In the genomic region with DNA sequence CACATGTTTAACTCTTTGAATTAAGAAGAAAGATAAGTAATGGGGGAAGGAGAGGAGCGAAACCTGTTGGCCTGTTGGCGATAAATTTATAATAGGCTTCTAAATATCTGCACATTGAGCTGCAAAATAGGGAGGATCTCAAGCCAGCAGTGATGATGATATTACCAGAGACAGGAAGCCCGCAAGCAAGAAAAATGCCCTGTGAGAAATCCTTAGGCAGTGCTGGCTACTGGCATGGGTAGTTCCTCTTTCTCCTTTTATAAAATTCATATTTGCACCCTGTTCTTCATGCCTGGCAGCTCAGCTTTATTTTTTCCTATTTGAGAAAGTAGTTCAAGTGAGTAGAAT, we compare ENCODE assay signal across 8 cellular contexts. TPM values are rescaled to one million over a fixed set of nuclear protein-coding genes. Genes with fewer than 3 reads are reported as not detected.
DNase-seq lines count a peak whose midpoint lies in the region; ATAC-seq, FAIRE-seq and TF ChIP-seq lines count a peak whose summit lies in the region.

No MANE protein-coding gene starts in this region.

- peak overlapping the region; percentile 87 for H3K9ac ChIP-seq in endothelial cell of umbilical vein (replicated peaks; ENCODE audit: extremely low read depth, insufficient read depth, low read length)
- H3K9ac ChIP-seq in neuronal stem cell (ENCODE audit: low read depth, low read length, poor library complexity): no peak overlapping the region

- no peak overlapping the region for H3K18ac ChIP-seq in neuronal stem cell (ENCODE audit: low read length)

- no peak overlapping the region for H2BK15ac ChIP-seq in neuronal stem cell (ENCODE audit: low read length)

- H2BK120ac ChIP-seq in neuronal stem cell (ENCODE audit: low read depth, low read length): no peak overlapping the region

- H3K4me1 ChIP-seq in A549 (peaks cover 32% of the 10 kb centered on the region), endothelial cell of umbilical vein (ENCODE audit: control insufficient read depth, extremely low read depth, insufficient read depth, low read length) (peaks cover 38% of the 10 kb centered on the region), neuronal stem cell (ENCODE audit: control insufficient read depth in 2 of 2, insufficient read depth in 1 of 2, low read depth in 1 of 2, low read length in 2 of 2) (peaks cover 4 to 14% of the 10 kb centered on the region in 2 donors)

- no peak overlapping the region for H4K8ac ChIP-seq in neuronal stem cell (ENCODE audit: low read depth, low read length)

- no peak overlapping the region for H2BK12ac ChIP-seq in neuronal stem cell (ENCODE audit: low read length)

- H3K4me2 ChIP-seq in A549 (peak overlapping the region; percentile 82), endothelial cell of umbilical vein (ENCODE audit: insufficient read depth, low read length) (peak overlapping the region; percentile 90), neuronal stem cell (ENCODE audit: insufficient read depth, low read length, poor library complexity, severe bottlenecking) (peak overlapping the region; percentile 44)

- H4K91ac ChIP-seq in neuronal stem cell (ENCODE audit: low read depth, low read length, poor library complexity): no peak overlapping the region

- H3K27ac ChIP-seq in A549 (peak overlapping the region; percentile 89 to 100), endothelial cell of umbilical vein (ENCODE audit: insufficient read depth, low read depth, low read length) (peak overlapping the region; percentile 88), neuronal stem cell (replicated peaks; ENCODE audit: low read length) (no peak overlapping the region)

- peaks cover 23% of the 10 kb centered on the region for H4K20me1 ChIP-seq in endothelial cell of umbilical vein (replicated peaks; ENCODE audit: control insufficient read depth, extremely low read depth, insufficient read depth, low read length)

- H3K36me3 ChIP-seq in endothelial cell of umbilical vein (ENCODE audit: control insufficient read depth in 2 of 2, extremely low read depth in 1 of 2, insufficient read depth in 2 of 2, low read length in 2 of 2) (no peaks in the 10 kb centered on the region), neuronal stem cell (replicated peaks in 1 of 2; ENCODE audit: control insufficient read depth in 2 of 2, insufficient read depth in 2 of 2, low read length in 2 of 2) (no peaks in the 10 kb centered on the region)

- H2BK5ac ChIP-seq in neuronal stem cell (ENCODE audit: low read length): no peak overlapping the region

- dilution Hi-C loops in endothelial cell of umbilical vein (cut with MboI; ENCODE audit: extremely low pct_ligation_motif_present, low sequenced_read_pairs): no loop called here

- H3K9me1 ChIP-seq in endothelial cell of umbilical vein (replicated peaks; ENCODE audit: control insufficient read depth, extremely low read depth, insufficient read depth, low read length): no peaks in the 10 kb centered on the region

- no peak for TF ChIP-seq CTCF in A549 (IDR thresholded peaks at IDR 0.05)
- TF ChIP-seq CTCF in GM20000 (IDR thresholded peaks at IDR 0.05; ENCODE audit: extremely low read depth, missing control alignments): no peak
- TF ChIP-seq CTCF in endothelial cell of umbilical vein (IDR thresholded peaks at IDR 0.05; ENCODE audit: extremely low read depth in 1 of 2, insufficient read depth in 1 of 2, low read depth in 1 of 2, low read length in 2 of 2): no peak

- BruUV-seq in endothelial cell of umbilical vein (replicated peaks; lab: Mats Ljungman, UMichigan): no TSS peak

- H3K79me1 ChIP-seq in neuronal stem cell (ENCODE audit: low read depth, low read length): no peaks in the 10 kb centered on the region

- no peak for TF ChIP-seq EP300 in A549 (IDR thresholded peaks at IDR 0.05)

- peak overlapping the region; percentile 73 for H2AFZ ChIP-seq in endothelial cell of umbilical vein (ENCODE audit: low read depth, low read length)
- H2AFZ ChIP-seq in neuronal stem cell (ENCODE audit: low read length): peak overlapping the region; percentile 98

- POLR2A ChIA-PET in A549 (lab: Yijun Ruan, JAX): no interaction called here
- POLR2A ChIA-PET in endothelial cell of umbilical vein (lab: Charles Lee): interaction anchor here (0.6 to 1.4 kb wide), 2 partner anchors 23 to 81 kb away, joined by 3 to 6 read pairs; no protein-coding TSS in a partner anchor

- no peak overlapping the region for H3K4ac ChIP-seq in neuronal stem cell (ENCODE audit: low read length)

- no peaks in the 10 kb centered on the region for H3K9me3 ChIP-seq in A549
- H3K9me3 ChIP-seq in endothelial cell of umbilical vein (replicated peaks; ENCODE audit: control insufficient read depth, insufficient read depth, low read length): no peaks in the 10 kb centered on the region
- H3K9me3 ChIP-seq in neuronal stem cell (replicated peaks in 1 of 2; ENCODE audit: control insufficient read depth in 2 of 2, insufficient read depth in 1 of 2, low read depth in 1 of 2, low read length in 2 of 2): no peaks in the 10 kb centered on the region

- 0 out of 6 replicates have a peak, but pooled peaks of 1 of the 2 experiments have one; percentile 6 for ATAC-seq in A549
- peak; percentile 34 for ATAC-seq in SK-N-SH treated with all-trans-retinoic acid at 6 μM for 48 hours
- ATAC-seq in GM18868 (IDR thresholded peaks at IDR 0.05; ENCODE audit: unreplicated experiment): no peak

- CTCF ChIA-PET in A549 (lab: Yijun Ruan, JAX): interaction anchor here (1.2 to 1.5 kb wide), 3 partner anchors 22 to 187 kb away, joined by 3 to 6 read pairs (median 4); no protein-coding TSS in a partner anchor
- CTCF ChIA-PET in endothelial cell of umbilical vein (lab: Charles Lee): interaction anchor here (0.9 to 1.3 kb wide), 6 partner anchors 22 to 187 kb away, joined by 3 to 5 read pairs (median 4); a partner anchor contains a TSS

- intact Hi-C loops in endothelial cell of umbilical vein (cut with micrococcal nuclease) (loop anchor here (1.0 kb wide), 3 partner anchors 11 to 98 kb away; a partner anchor contains a TSS), posterior cingulate gyrus (cut with DNase I) (loop anchor here (5.0 to 10.0 kb wide), 4 partner anchors 80 to 185 kb away; a partner anchor contains a TSS)

- TF ChIP-seq POLR2A in A549 (IDR thresholded peaks at IDR 0.05; ENCODE audit: low read length) (no peak), endothelial cell of umbilical vein (IDR thresholded peaks at IDR 0.05; ENCODE audit: low read depth, low read length) (no peak)

- H3K27me3 ChIP-seq in endothelial cell of umbilical vein (ENCODE audit: control insufficient read depth in 2 of 2, insufficient read depth in 2 of 2, low read length in 2 of 2) (no peaks in the 10 kb centered on the region), neuronal stem cell (ENCODE audit: control insufficient read depth in 3 of 3, insufficient read depth in 3 of 3, low read depth in 1 of 3, low read length in 3 of 3) (no peaks in the 10 kb centered on the region)

- FAIRE-seq in A549 (lab: Jason Lieb, UNC) (no peak), endothelial cell of umbilical vein (lab: Jason Lieb, UNC) (no peak)

- 3% methylated on average over 3 of the region's 3 CpGs for WGBS in A549 (ENCODE audit: missing lambda C conversion rate)
- WGBS in neuronal stem cell (ENCODE audit: extremely low coverage in 2 of 2, insufficient read length in 2 of 2, insufficient replicate concordance in 1 of 2), 2 donors: no CpG with 5 or more reads among the region's 3 CpGs

- H3K79me2 ChIP-seq in endothelial cell of umbilical vein (ENCODE audit: control insufficient read depth, insufficient read depth, low read length): peaks cover 37% of the 10 kb centered on the region

- TF ChIP-seq RAD21 in A549 (conservative IDR thresholded peaks at IDR 0.05 in 1 of 2, IDR thresholded peaks at IDR 0.05 in 1 of 2): no peak

- no peak overlapping the region for H2AK5ac ChIP-seq in neuronal stem cell (ENCODE audit: low read depth, low read length)

- H3K14ac ChIP-seq in neuronal stem cell (ENCODE audit: low read length): no peak overlapping the region

- no peak overlapping the region for H3K23ac ChIP-seq in neuronal stem cell (ENCODE audit: low read depth, low read length, poor library complexity)

- H3K4me3 ChIP-seq in A549 (peak overlapping the region; percentile 98), endothelial cell of umbilical vein (replicated peaks in 1 of 3; ENCODE audit: insufficient read depth in 1 of 3, low read depth in 1 of 3, low read length in 3 of 3) (peak overlapping the region; percentile 74 to 86 (median 80)), neuronal stem cell (ENCODE audit: low read length in 2 of 2) (peak overlapping the region in 1 of 2 donors; percentile 97)

- DNase-seq in A549 (ENCODE audit: low read depth in 1 of 2, low spot score in 1 of 2) (peak in 1 of 2 experiments; percentile 18), GM20000 (ENCODE audit: low spot score) (peak; percentile 24), endothelial cell of umbilical vein (ENCODE audit: low read depth, low spot score) (no peak), neuronal stem cell (ENCODE audit: low spot score) (no peak), ecto neural progenitor cell (ENCODE audit: low spot score) (no peak), posterior cingulate gyrus (no peak)

TF ChIP-seq in A549, 52 proteins besides CTCF, POLR2A, EP300 and RAD21 (continues in another document):
- TF ChIP-seq RARB (CRISPR knock-in tag; IDR thresholded peaks at IDR 0.05) (no peak), SREBF2 (IDR thresholded peaks at IDR 0.05) (no peak)

TF ChIP-seq in endothelial cell of umbilical vein, 7 proteins besides CTCF, POLR2A, EP300 and RAD21 (continues in another document):
- no peak for TF ChIP-seq GATA2 (IDR thresholded peaks at IDR 0.05; ENCODE audit: insufficient read depth, insufficient read length, low read depth, low read length)
- TF ChIP-seq JUN (IDR thresholded peaks at IDR 0.05; ENCODE audit: borderline replicate concordance, insufficient read depth, insufficient read length, low read depth): no peak
- no peak for TF ChIP-seq POLR2AphosphoS5 (IDR thresholded peaks at IDR 0.05; ENCODE audit: insufficient read depth, low read depth, low read length)
- TF ChIP-seq MYC (IDR thresholded peaks at IDR 0.05; ENCODE audit: low read depth, low read length): no peak

RNA-seq across cellular contexts. Expression of a gene that starts 0.9 kb away (rescaled TPM):
- polyA plus RNA-seq in A549 (2011; rRNA removed) (20.3 and 21.2 TPM in 2 replicates), A549 (2017; fragmentation: RNase III; extraction: RNeasy Plus Mini Kit Qiagen cat#74134 plus additional on column Dnase treatment) (16.8 to 19.6 TPM (median 19.1 TPM) in 3 replicates), endothelial cell of umbilical vein (3.4 and 6.2 TPM in 2 replicates)
- 5.5 and 6.8 TPM in 2 replicates for polyA plus RNA-seq in A549 (2012; cell fraction: cytosol; rRNA removed)
- 1.4 and 4.0 TPM in 2 replicates for polyA plus RNA-seq in A549 (2012; cell fraction: nucleus; rRNA removed)
- 4.7 and 5.4 TPM in 2 replicates for polyA minus RNA-seq in A549 (2011; rRNA and poly(A)+ RNA removed)
- 31.5 and 33.4 TPM in 2 replicates for total RNA-seq in endothelial cell of umbilical vein
- 9.1 and 9.2 TPM in 2 replicates for polyA plus RNA-seq in endothelial cell of umbilical vein (2011; cell fraction: cytosol; rRNA removed)
- polyA plus RNA-seq in endothelial cell of umbilical vein (2011; cell fraction: nucleus; rRNA removed): 10.0 and 13.8 TPM in 2 replicates
- 20.2 and 37.7 TPM in 2 replicates for polyA plus RNA-seq in endothelial cell of umbilical vein (2012)
- 11.1 and 12.3 TPM in 2 replicates for polyA minus RNA-seq in endothelial cell of umbilical vein
- polyA minus RNA-seq in endothelial cell of umbilical vein (2011; cell fraction: cytosol; rRNA and poly(A)+ RNA removed): 7.7 TPM
- 20.1 and 23.9 TPM in 2 replicates for polyA minus RNA-seq in endothelial cell of umbilical vein (2011; cell fraction: nucleus; rRNA and poly(A)+ RNA removed)
- polyA plus RNA-seq in neuronal stem cell (2013, experiment 1 of 2): 10.1 TPM
- 10.0 TPM for polyA plus RNA-seq in neuronal stem cell (2013, experiment 2 of 2)
